Comparison of ENCODE assay signal across 24 cellular contexts in genomic region chrX:123993904-123994635, GRCh38. TPM values are rescaled to one million over a fixed set of nuclear protein-coding genes. Genes with fewer than 3 reads are reported as not detected.
DNase-seq lines count a peak whose midpoint lies in the region; ATAC-seq, FAIRE-seq and TF ChIP-seq lines count a peak whose summit lies in the region.
"Had no signal": no experiment of that assay in that cellular context is flagged by ENCODE, and none has a peak within 500 bp of the region (broad histone marks: within the 10 kb centered on the region; RNA-seq: fewer than 3 reads in every experiment).

No MANE protein-coding gene starts in this region.

- no peak overlapping the region for H3K27ac ChIP-seq in CD4-positive, alpha-beta T cell (ENCODE audit: low read depth, low read length)
- H3K27ac ChIP-seq in K562 (ENCODE audit: extremely low read depth, low read depth, low read length) (no peak overlapping the region), vagina (no peak overlapping the region)
- H3K27ac ChIP-seq: adrenal gland, thoracic aorta had no signal

- H3K36me3 ChIP-seq in K562 (ENCODE audit: control insufficient read depth, insufficient read depth, low read length) (peaks cover 5% of the 10 kb centered on the region; the same call in 2 of the 3 replicates), vagina (no peaks in the 10 kb centered on the region)
- H3K36me3 ChIP-seq: adrenal gland, gastrocnemius medialis, thoracic aorta had no signal

- no peaks in the 10 kb centered on the region for H3K27me3 ChIP-seq in CD4-positive, alpha-beta T cell (ENCODE audit: control insufficient read depth, insufficient read depth, low read length)
- H3K27me3 ChIP-seq in K562 (ENCODE audit: control insufficient read depth in 2 of 2, insufficient read depth in 2 of 2, low read length in 2 of 2) (no peaks in the 10 kb centered on the region), vagina (no peaks in the 10 kb centered on the region)
- H3K27me3 ChIP-seq: gastrocnemius medialis had no signal

- H3K79me2 ChIP-seq in K562 (ENCODE audit: control insufficient read depth, insufficient read depth, low read length) = peaks cover 98% of the 10 kb centered on the region

- H3K27me3 Mint-ChIP-seq in CD4-positive, alpha-beta T cell = no peaks in the 10 kb centered on the region
- H3K27me3 Mint-ChIP-seq in HFFc6 (ENCODE audit: insufficient read depth) = no peaks in the 10 kb centered on the region
- H3K27me3 Mint-ChIP-seq in nephron (ENCODE audit: low read depth) = no peaks in the 10 kb centered on the region

- TF ChIP-seq RAD21 in K562 (CRISPR knock-in tag; conservative IDR thresholded peaks at IDR 0.05 in 1 of 2, IDR thresholded peaks at IDR 0.05 in 1 of 2) = no peak

- intact Hi-C loops in CD4-positive, alpha-beta T cell (cut with DNase I, micrococcal nuclease) = no loop called here
- intact Hi-C loops in K562 (cut with micrococcal nuclease) (no loop called here), vagina (cut with DNase I) (no loop called here)

- TF ChIP-seq EP300 in K562 (IDR thresholded peaks at IDR 0.05; ENCODE audit: low read length) = no peak

- H3K4me1 ChIP-seq in K562 (replicated peaks in 1 of 2; ENCODE audit: control insufficient read depth in 2 of 2, insufficient read depth in 2 of 2, low read length in 2 of 2) (peaks cover 0 to 20% of the 10 kb centered on the region in 2 experiments; a peak in 3 of 5 replicates), vagina (no peaks in the 10 kb centered on the region)

- in situ Hi-C loops in K562 (cut with MboI) = no loop called here

- no peak overlapping the region for H3K9ac ChIP-seq in K562 (ENCODE audit: insufficient read depth in 1 of 2, low read depth in 2 of 2, low read length in 2 of 2)

- TF ChIP-seq CTCF in CD4-positive, alpha-beta T cell (IDR thresholded peaks at IDR 0.05) = no peak
- TF ChIP-seq CTCF in HFFc6 (IDR thresholded peaks at IDR 0.05) (no peak), K562 (IDR thresholded peaks at IDR 0.05 in 2 of 3, conservative IDR thresholded peaks at IDR 0.05 in 1 of 3; ENCODE audit: insufficient read depth in 2 of 3, low read depth in 1 of 3, low read length in 3 of 3) (no peak), nephron (IDR thresholded peaks at IDR 0.05; ENCODE audit: unreplicated experiment in 3 of 3) (no peak), vagina (IDR thresholded peaks at IDR 0.05) (no peak)

- H3K4me3 ChIP-seq in K562 (no peak overlapping the region), vagina (no peak overlapping the region)
- H3K4me3 ChIP-seq: adrenal gland, gastrocnemius medialis, thoracic aorta had no signal

- peak overlapping the region; percentile 35 for H3K27ac Mint-ChIP-seq in CD4-positive, alpha-beta T cell
- peak overlapping the region; percentile 77 for H3K27ac Mint-ChIP-seq in HFFc6
- peak overlapping the region; percentile 13 to 33 (median 28) for H3K27ac Mint-ChIP-seq in nephron
- H3K27ac Mint-ChIP-seq: activated CD8-positive, alpha-beta T cell treated with anti-CD3 and anti-CD28 coated beads, Interleukin-2, amount 10 ng/mL, durations not matched to agents 7 days and 5 days had no signal

- H3K9me1 ChIP-seq in K562 (ENCODE audit: control insufficient read depth, insufficient read depth, low read length) = no peaks in the 10 kb centered on the region

- no peak for TF ChIP-seq POLR2A in K562 (conservative IDR thresholded peaks at IDR 0.05)
- no peak for TF ChIP-seq POLR2A in vagina (IDR thresholded peaks at IDR 0.05)

- H3K9me3 ChIP-seq in CD4-positive, alpha-beta T cell (ENCODE audit: control insufficient read depth, low read length) = no peaks in the 10 kb centered on the region
- no peaks in the 10 kb centered on the region for H3K9me3 ChIP-seq in K562 (replicated peaks; ENCODE audit: control insufficient read depth, insufficient read depth, low read depth, low read length)
- no peaks in the 10 kb centered on the region for H3K9me3 ChIP-seq in vagina
- H3K9me3 ChIP-seq: adrenal gland, gastrocnemius medialis, thoracic aorta had no signal

- 0 out of 2 replicates have a peak, but pooled peaks cover 6% of the 10 kb centered on the region for H4K20me1 ChIP-seq in K562 (replicated peaks; ENCODE audit: control insufficient read depth, insufficient read depth, low read length)

- 13% methylated on average over 3 of the region's 3 CpGs for WGBS in K562 (ENCODE audit: insufficient coverage, low coverage, missing lambda C conversion rate)

- FAIRE-seq in K562 (lab: Jason Lieb, UNC) = peak; percentile 62
- FAIRE-seq: small intestine had no signal

- peaks cover 66% of the 10 kb centered on the region for H3K4me1 Mint-ChIP-seq in CD4-positive, alpha-beta T cell (ENCODE audit: low read depth)
- H3K4me1 Mint-ChIP-seq in HFFc6 (ENCODE audit: low read depth) = peaks cover 28% of the 10 kb centered on the region
- H3K4me1 Mint-ChIP-seq in nephron = peaks cover 10% of the 10 kb centered on the region

- BruUV-seq in K562 (replicated peaks; lab: Mats Ljungman, UMichigan) = no TSS peak

- 0 out of 2 replicates have a peak overlapping the region, but pooled peaks have one; percentile 9 for H3K4me2 ChIP-seq in K562 (ENCODE audit: insufficient read depth, low read length)

- POLR2A ChIA-PET in CD4-positive, alpha-beta T cell (lab: Charles Lee) = no interaction called here
- POLR2A ChIA-PET in K562 (lab: Yijun Ruan, JAX) = no interaction called here

- no peaks in the 10 kb centered on the region for H3K9me3 Mint-ChIP-seq in CD4-positive, alpha-beta T cell
- H3K9me3 Mint-ChIP-seq in HFFc6 (no peaks in the 10 kb centered on the region), nephron (peaks cover 12% of the 10 kb centered on the region)
- H3K9me3 Mint-ChIP-seq: WTC11 had no signal

- peaks cover 26% of the 10 kb centered on the region for H3K36me3 Mint-ChIP-seq in CD4-positive, alpha-beta T cell (ENCODE audit: low read depth)
- H3K36me3 Mint-ChIP-seq in HFFc6 (ENCODE audit: low read depth) (peaks cover 5% of the 10 kb centered on the region), nephron (ENCODE audit: low read depth) (peaks cover 41% of the 10 kb centered on the region)
- H3K36me3 Mint-ChIP-seq: WTC11 had no signal

- H2AFZ ChIP-seq in K562 (ENCODE audit: low read depth, low read length) = no peak overlapping the region

- ATAC-seq in CD4-positive, alpha-beta T cell (ENCODE audit: poor library complexity) = no peak
- peak; percentile 49 for ATAC-seq in K562
- ATAC-seq: activated CD8-positive, alpha-beta T cell treated with anti-CD3 and anti-CD28 coated beads, Interleukin-2, amount 10 ng/mL, durations not matched to agents 7 days and 5 days; gastrocnemius medialis; left lobe of liver; WTC11 had no signal

- no peak for DNase-seq in CD4-positive, alpha-beta T cell
- DNase-seq in HFFc6 = no peak
- DNase-seq in K562 (ENCODE audit: extremely low read depth in 1 of 4, low spot score in 3 of 4) = peak in 1 of 4 experiments; percentile 17
- no peak for DNase-seq in activated naive CD4-positive, alpha-beta T cell (lab: John Stamatoyannopoulos, UW)
- no peak for DNase-seq in cerebellar cortex (ENCODE audit: low spot score)
- DNase-seq in vagina (ENCODE audit: extremely low spot score in 2 of 2) = no peak
- no peak for DNase-seq in NCI-H1694 (lab: John Stamatoyannopoulos, UW)
- DNase-seq: activated CD8-positive, alpha-beta T cell treated with anti-CD3 and anti-CD28 coated beads, Interleukin-2, amount 10 ng/mL, durations not matched to agents 7 days and 5 days; adrenal gland; C1 segment of cervical spinal cord; central memory CD4-positive, alpha-beta T cell; DMS153; gastrocnemius medialis; GOT3; KBM-7; NCI-H1436; posterior cingulate gyrus; Right ventricle myocardium superior; small intestine; T-helper 1 cell had no signal

- H3K4me3 Mint-ChIP-seq in CD4-positive, alpha-beta T cell = no peak overlapping the region
- H3K4me3 Mint-ChIP-seq in HFFc6 = 0 out of 2 replicates have a peak overlapping the region, but pooled peaks have one; percentile 28
- no peak overlapping the region for H3K4me3 Mint-ChIP-seq in nephron
- H3K4me3 Mint-ChIP-seq: activated CD8-positive, alpha-beta T cell treated with anti-CD3 and anti-CD28 coated beads, Interleukin-2, amount 10 ng/mL, durations not matched to agents 7 days and 5 days; WTC11 had no signal

- CTCF ChIA-PET in CD4-positive, alpha-beta T cell (lab: Charles Lee) = interaction anchor here (1.0 kb wide), 1 partner anchor 18 kb away, joined by 3 read pairs; no protein-coding TSS in a partner anchor
- CTCF ChIA-PET in K562 (lab: Yijun Ruan, JAX; ENCODE audit: low intra/inter-chr PET ratio) = no interaction called here

TF ChIP-seq in K562, 482 proteins besides CTCF, POLR2A, EP300 and RAD21 (continues in another document):
- no peak for TF ChIP-seq ZNF41 (CRISPR knock-in tag; conservative IDR thresholded peaks at IDR 0.05)
- TF ChIP-seq SRF (CRISPR knock-in tag; IDR thresholded peaks at IDR 0.05) = no peak
- no peak for TF ChIP-seq ATF7 (IDR thresholded peaks at IDR 0.05)

RNA-seq across cellular contexts. Expression of gene STAG2, which starts 32.6 kb away (rescaled TPM):
- total RNA-seq in CD4-positive, alpha-beta T cell = 10 to 100 TPM; 84.7 to 89.4 TPM
- 10 to 100 TPM; 38.8 to 48.6 (median 46.3) TPM for total RNA-seq in HFFc6 (2021; fragmentation: NEBNext Ultra II Directional; extraction: Animal tissue kit (Norgen Biotek cat#: 25700))
- total RNA-seq in K562 (2011; cell fraction: chromatin; rRNA removed; ENCODE audit: low replicate concordance) = 30.7 and 160 TPM in 2 replicates
- 13.2 and 20.4 TPM in 2 replicates for total RNA-seq in K562 (2011; cell fraction: nucleolus; rRNA removed)
- total RNA-seq in K562 (2011; cell fraction: nucleoplasm; rRNA removed) = 39.8 and 40.3 TPM in 2 replicates
- total RNA-seq in K562 (2014; rRNA removed) (67.7 and 108 TPM in 2 replicates), K562 (2014; rRNA removed; fragmentation: Illumina TruSeq; extraction: Trizol) (133 and 167 TPM in 2 replicates), K562 (2015; rRNA removed; fragmentation: Illumina TruSeq; extraction: Trizol) (104 and 110 TPM in 2 replicates), K562 (2021) (86.3 and 90.1 TPM in 2 replicates), vagina (54.0 TPM)
- polyA plus RNA-seq in K562 (2011; rRNA removed) (67.7 and 95.1 TPM in 2 replicates), K562 (2014; fragmentation: Illumina TruSeq; extraction: Trizol) (76.2 and 87.9 TPM in 2 replicates), K562 (2014; fragmentation: Nextera tagmentation; extraction: Ambion mirVana) (10 to 100 TPM; 40.3 to 60.0 TPM), K562 (2014; rRNA removed) (44.8 and 48.5 TPM in 2 replicates)
- polyA plus RNA-seq in K562 (2011; cell fraction: cytosol; rRNA removed) = 12.8 and 30.4 TPM in 2 replicates
- 19.9 and 29.6 TPM in 2 replicates for polyA plus RNA-seq in K562 (2011; cell fraction: nucleus; rRNA removed)
- 63.3 and 65.9 TPM in 2 replicates for polyA plus RNA-seq in K562 (2012)
- polyA minus RNA-seq in K562 (2011; rRNA and poly(A)+ RNA removed) = 345 and 420 TPM in 2 replicates
- 88.5 and 108 TPM in 2 replicates for polyA minus RNA-seq in K562 (2011; cell fraction: cytosol; rRNA and poly(A)+ RNA removed)
- polyA minus RNA-seq in K562 (2011; cell fraction: nucleus; rRNA and poly(A)+ RNA removed) = 37.7 and 70.4 TPM in 2 replicates
